ENCODE assay signal across 21 cellular contexts in genomic region chr3:12751548-12751947, GRCh38. TPM values are rescaled to one million over a fixed set of nuclear protein-coding genes. Genes with fewer than 3 reads are reported as not detected.
DNase-seq lines count a peak whose midpoint lies in the region; ATAC-seq, FAIRE-seq and TF ChIP-seq lines count a peak whose summit lies in the region.
"Had no signal": no experiment of that assay in that cellular context is flagged by ENCODE, and none has a peak within 500 bp of the region (broad histone marks: within the 10 kb centered on the region; RNA-seq: fewer than 3 reads in every experiment).

No MANE protein-coding gene starts in this region.

- FAIRE-seq in GM12891 (lab: Jason Lieb, UNC): no peak

- peak overlapping the region; percentile 23; the same call in 1 of the 2 replicates for H3K4me2 ChIP-seq in PC-3 (ENCODE audit: low read length)

- no peaks in the 10 kb centered on the region for H3F3A ChIP-seq in PC-3 (ENCODE audit: low read length, unreplicated experiment)

- TF ChIP-seq POLR2A in uterus (IDR thresholded peaks at IDR 0.05): no peak
- TF ChIP-seq POLR2A in GM12891 (IDR thresholded peaks at IDR 0.05; ENCODE audit: low read depth, low read length): no peak

- intact Hi-C loops in PC-3 (cut with micrococcal nuclease): no loop called here
- intact Hi-C loops in uterus (cut with DNase I; ENCODE audit: low total_unique reads): no loop called here

- CTCF ChIA-PET in PC-3 (lab: Charles Lee): interaction anchor here (0.8 kb wide), 1 partner anchor 42 kb away, joined by 3 read pairs; no protein-coding TSS in a partner anchor

- H3K4me3 ChIP-seq in PC-3 (ENCODE audit: low read length) (no peak overlapping the region), uterus (no peak overlapping the region)
- H3K4me3 ChIP-seq: MG63, SJSA1, skin epidermis, suprapubic skin had no signal

- BruUV-seq in PC-3 (replicated peaks; lab: Mats Ljungman, UMichigan): no TSS peak

- peak overlapping the region; percentile 64 for H3K9ac ChIP-seq in PC-3 (ENCODE audit: low read length)

- no peaks in the 10 kb centered on the region for H4K20me1 ChIP-seq in PC-3 (ENCODE audit: low read length)

- H3K4me3 Mint-ChIP-seq in endothelial cell (ENCODE audit: unreplicated experiment): no peak overlapping the region
- H3K4me3 Mint-ChIP-seq: B cell, endodermal cell had no signal

- no peaks in the 10 kb centered on the region for H3K9me3 ChIP-seq in PC-3 (ENCODE audit: low read length)
- H3K9me3 ChIP-seq in uterus: no peaks in the 10 kb centered on the region
- H3K9me3 ChIP-seq: MG63, SJSA1, suprapubic skin had no signal

- no peak overlapping the region; the same call in 1 of the 2 replicates for H2AFZ ChIP-seq in PC-3 (ENCODE audit: low read length)

- no peaks in the 10 kb centered on the region for H3K9me2 ChIP-seq in PC-3 (replicated peaks; ENCODE audit: low read length)

- H3K4me1 ChIP-seq in PC-3 (ENCODE audit: insufficient read depth, low read length): peaks cover 53% of the 10 kb centered on the region
- no peaks in the 10 kb centered on the region for H3K4me1 ChIP-seq in uterus

- H3K27ac Mint-ChIP-seq in endothelial cell (ENCODE audit: unreplicated experiment): peak overlapping the region; percentile 6
- H3K27ac Mint-ChIP-seq: activated T-helper 2 cell treated with anti-CD3 and anti-CD28 coated beads, Interferon-gamma antibody, Interleukin-2, Interleukin-4, amounts not matched to agents 10 μg/mL and 5 μg/mL and 100 μg/mL, durations not matched to agents 14 hours and 24 hours and 36 hours; endodermal cell had no signal

- H3K36me3 ChIP-seq in PC-3 (ENCODE audit: low read depth, low read length) (no peaks in the 10 kb centered on the region; the same call in 1 of the 2 replicates), uterus (no peaks in the 10 kb centered on the region)
- H3K36me3 ChIP-seq: MG63, SJSA1, suprapubic skin had no signal

- peak overlapping the region; percentile 87 for H3K27ac ChIP-seq in PC-3 (ENCODE audit: low read length)
- H3K27ac ChIP-seq in uterus: no peak overlapping the region
- H3K27ac ChIP-seq: SJSA1, suprapubic skin had no signal

- DNase-seq in EH (ENCODE audit: low read depth): peak; percentile 85
- DNase-seq in PC-3: peak; percentile 91
- no peak for DNase-seq in endothelial cell (ENCODE audit: low spot score)
- DNase-seq in myocyte (ENCODE audit: low read depth): peak; percentile 75
- no peak for DNase-seq in AG08395 (ENCODE audit: low spot score)
- no peak for DNase-seq in uterus
- no peak for DNase-seq in GM12891 (ENCODE audit: insufficient read length, low spot score)
- DNase-seq: activated CD4-positive, CD25-positive, alpha-beta regulatory T cell treated with anti-CD3 and anti-CD28 coated beads, Interleukin-2, amount 50 U/mL, for 72 hours; endodermal cell; H7; MG63; stimulated activated CD4-positive, alpha-beta T cell treated with anti-CD3 and anti-CD28 coated beads, Interleukin-4, amount 100 ng/mL, for 24 hours had no signal

- H3K27me3 ChIP-seq in PC-3 (ENCODE audit: low read length): no peaks in the 10 kb centered on the region
- no peaks in the 10 kb centered on the region for H3K27me3 ChIP-seq in uterus
- H3K27me3 ChIP-seq: MG63, SJSA1, suprapubic skin had no signal

- TF ChIP-seq CTCF in PC-3 (conservative IDR thresholded peaks at IDR 0.05; ENCODE audit: low read depth, low read length) (no peak), endothelial cell (IDR thresholded peaks at IDR 0.05; ENCODE audit: unreplicated experiment) (no peak), uterus (IDR thresholded peaks at IDR 0.05) (no peak)

- peaks cover 13% of the 10 kb centered on the region for H3K79me2 ChIP-seq in PC-3 (ENCODE audit: low read length)

- peaks cover 3% of the 10 kb centered on the region for H3K27me3 Mint-ChIP-seq in endothelial cell (ENCODE audit: unreplicated experiment)

- H3K36me3 Mint-ChIP-seq in endothelial cell (ENCODE audit: low read depth, unreplicated experiment): no peaks in the 10 kb centered on the region

- ATAC-seq in PC-3 (peak; percentile 32), HG03378 (IDR thresholded peaks at IDR 0.05; ENCODE audit: unreplicated experiment) (no peak)

- H3K9me3 Mint-ChIP-seq in endothelial cell (ENCODE audit: unreplicated experiment): no peaks in the 10 kb centered on the region
- H3K9me3 Mint-ChIP-seq: activated T-helper 2 cell treated with anti-CD3 and anti-CD28 coated beads, Interferon-gamma antibody, Interleukin-2, Interleukin-4, amounts not matched to agents 10 μg/mL and 5 μg/mL and 100 μg/mL, durations not matched to agents 14 hours and 24 hours and 36 hours; endodermal cell had no signal

- H3K4me1 Mint-ChIP-seq in endothelial cell (ENCODE audit: unreplicated experiment): peaks cover 10% of the 10 kb centered on the region

- POLR2A ChIA-PET in PC-3 (lab: Charles Lee; ENCODE audit: unreplicated experiment): no interaction called here

TF ChIP-seq in GM12891, 5 proteins besides CTCF, POLR2A, EP300 and RAD21:
- TF ChIP-seq TAF1 (IDR thresholded peaks at IDR 0.05; ENCODE audit: low read depth, low read length) (no peak), SPI1 (IDR thresholded peaks at IDR 0.05; ENCODE audit: low read depth, low read length) (no peak), POU2F2 (IDR thresholded peaks at IDR 0.05; ENCODE audit: low read depth, low read length) (no peak), POLR2AphosphoS5 (IDR thresholded peaks at IDR 0.05; ENCODE audit: low read depth, low read length) (no peak), PAX5 (IDR thresholded peaks at IDR 0.05; ENCODE audit: insufficient read depth, low read length, severe bottlenecking) (no peak)

RNA-seq across cellular contexts. Expression of gene TMEM40, which starts 7.5 kb away (rescaled TPM):
- total RNA-seq in PC-3 (2014; rRNA removed): 7.5 and 10.4 TPM in 2 replicates
- total RNA-seq in endothelial cell (ENCODE audit: unreplicated experiment): not detected
- not detected in 2 replicates for total RNA-seq in myocyte
- not detected for polyA plus RNA-seq in myocyte (2012)
- not detected for total RNA-seq in uterus
- polyA plus RNA-seq in GM12891 (2012; ENCODE audit: low read depth, missing spikeins): 0.41 TPM
- total RNA-seq: activated CD8-positive, alpha-beta memory T cell treated with anti-CD3 and anti-CD28 coated beads for 36 hours; activated T-helper 2 cell treated with anti-CD3 and anti-CD28 coated beads, Interferon-gamma antibody, Interleukin-2, Interleukin-4, amounts not matched to agents 10 μg/mL and 5 μg/mL and 100 μg/mL, durations not matched to agents 14 hours and 24 hours and 36 hours; B cell; endodermal cell; H7; HT1080; osteoblast; SJSA1 had no signal

RNA-seq across cellular contexts. Expression of gene CAND2, which starts 44.9 kb away (rescaled TPM):
- total RNA-seq in PC-3 (2014; rRNA removed) (2.4 and 4.8 TPM in 2 replicates), endothelial cell (ENCODE audit: unreplicated experiment) (1.8 TPM), myocyte (40.0 and 54.0 TPM in 2 replicates), uterus (10 to 100 TPM in 3 of 4 donors, 1 to 10 TPM in 1; 6.8 to 42.0 (median 22.1) TPM)
- 10.9 TPM for polyA plus RNA-seq in myocyte (2012)
- 0.27 TPM for polyA plus RNA-seq in GM12891 (2012; ENCODE audit: low read depth, missing spikeins)

Comparison
In these comparisons a context has a peak if more than half of its experiments do, and no peak if none do; other contexts are left out.
1. DNase-seq: peak in EH (single experiment), PC-3 (single experiment) and myocyte (single experiment); none in endothelial cell (single experiment), AG08395 (single experiment), uterus (0 of 2) and GM12891 (single experiment).